Comparison of ENCODE assay signal across 28 cellular contexts in genomic region chr19:13965926-13966683, GRCh38. TPM values are rescaled to one million over a fixed set of nuclear protein-coding genes. Genes with fewer than 3 reads are reported as not detected.
"Had no signal": no experiment of that assay in that cellular context is flagged by ENCODE, and none has a peak within 500 bp of the region (broad histone marks: within the 10 kb centered on the region; RNA-seq: fewer than 3 reads in every experiment).

No MANE protein-coding gene starts in this region.

- H3K4me2 ChIP-seq: smooth muscle cell had no signal

- DNase-seq: cerebellar nuclear complex; dorsolateral prefrontal cortex; effector CD8-positive, alpha-beta T cell; erythroblast; esophagus squamous epithelium; foreskin melanocyte; glutamatergic neuron; heart right ventricle; hypothalamus; immature natural killer cell; mucosa of descending colon; naive B cell; stimulated activated CD4-positive, alpha-beta T cell treated with anti-CD3 and anti-CD28 coated beads, Interleukin-12 subunit alpha, Interleukin-12 subunit beta, amount 100 ng/mL, for 4 hours; stimulated activated CD4-positive, alpha-beta T cell treated with anti-CD3 and anti-CD28 coated beads, Interleukin-1b, Interleukin-23, amount 100 ng/mL, for 48 hours; stimulated activated CD4-positive, alpha-beta T cell treated with anti-CD3 and anti-CD28 coated beads, Interleukin-4, amount 100 ng/mL, for 1 hour; stimulated activated CD8-positive, alpha-beta memory T cell treated with anti-CD3 and anti-CD28 coated beads, Interleukin-4, amount 100 ng/mL, for 48 hours; stimulated activated naive CD4-positive, alpha-beta T cell had no signal

- H3K4me3 ChIP-seq: dorsolateral prefrontal cortex, esophagus squamous epithelium, heart right ventricle, lung, mucosa of descending colon, prostate gland, right atrium auricular region, smooth muscle cell, thoracic aorta, tibial nerve, upper lobe of left lung had no signal

- H3K4me1 ChIP-seq: heart right ventricle, prostate gland, right atrium auricular region, upper lobe of left lung had no signal

- H3K27ac ChIP-seq: dorsolateral prefrontal cortex, esophagus squamous epithelium, heart right ventricle, prostate gland, right atrium auricular region, thoracic aorta, tibial nerve, upper lobe of left lung had no signal

- H3K27me3 ChIP-seq: dorsolateral prefrontal cortex, esophagus squamous epithelium, heart right ventricle, right atrium auricular region, tibial nerve, upper lobe of left lung had no signal

- FAIRE-seq: endometrium, urothelium cell line had no signal

- H3K9me3 ChIP-seq: esophagus squamous epithelium, heart right ventricle, mucosa of descending colon, prostate gland, right atrium auricular region, thoracic aorta, tibial nerve, upper lobe of left lung had no signal

RNA-seq across cellular contexts. Expression of gene PODNL1, which starts 27.9 kb away (rescaled TPM):
- total RNA-seq: left lobe of liver, liver had no signal
- polyA plus RNA-seq: immature natural killer cell had no signal
